ENCODE assay signal across 1 cellular context in genomic region chr3:179035232-179035631, GRCh38.
TF ChIP-seq lines count a peak whose summit lies in the region.

No MANE protein-coding gene starts in this region.

TF ChIP-seq in GM12878, 131 proteins besides CTCF, POLR2A, EP300 and RAD21:
- TF ChIP-seq RB1 (IDR thresholded peaks at IDR 0.05; ENCODE audit: borderline replicate concordance) (no peak), SIX5 (IDR thresholded peaks at IDR 0.05; ENCODE audit: low read depth, low read length, severe bottlenecking) (no peak), MAX (IDR thresholded peaks at IDR 0.05; ENCODE audit: low read depth, low read length) (no peak)
